8 cellular contexts compared by ENCODE assay signal in genomic region chr17:12839042-12839441, GRCh38.
"Had no signal": no experiment of that assay in that cellular context is flagged by ENCODE, and none has a peak within 500 bp of the region (broad histone marks: within the 10 kb centered on the region; RNA-seq: fewer than 3 reads in every experiment).

No MANE protein-coding gene starts in this region.

- ATAC-seq: GM23338, HCT116, HepG2 had no signal

- H3K4me3 ChIP-seq: GM23338, HAP-1 had no signal

- H3K36me3 Mint-ChIP-seq: IgD-negative memory B cell had no signal

- H3K36me3 ChIP-seq: HAP-1 had no signal

- H3K4me1 ChIP-seq: HAP-1 had no signal

- DNase-seq: H7, HFFc6 had no signal

- H3K27ac ChIP-seq: HL-60 had no signal

- H3K4me3 Mint-ChIP-seq: GM23338, HFFc6, IgD-negative memory B cell had no signal

- H3K27ac Mint-ChIP-seq: GM23338, HFFc6, IgD-negative memory B cell had no signal

- H3K4me1 Mint-ChIP-seq: GM23338, IgD-negative memory B cell had no signal

- H3K9me3 ChIP-seq: HAP-1 had no signal

- H3K27me3 Mint-ChIP-seq: IgD-negative memory B cell had no signal
